Comparison of ENCODE assay signal across 19 cellular contexts in genomic region chr1:147613506-147613905, GRCh38. TPM values are rescaled to one million over a fixed set of nuclear protein-coding genes. Genes with fewer than 3 reads are reported as not detected.
DNase-seq lines count a peak whose midpoint lies in the region; ATAC-seq and TF ChIP-seq lines count a peak whose summit lies in the region.
"Had no signal": no experiment of that assay in that cellular context is flagged by ENCODE, and none has a peak within 500 bp of the region (broad histone marks: within the 10 kb centered on the region; RNA-seq: fewer than 3 reads in every experiment).

No MANE protein-coding gene starts in this region.

- DNase-seq in left ventricle myocardium inferior, result no peak
- no peak for DNase-seq in right cardiac atrium
- DNase-seq in NCI-H1105 treated with DMSO at 0.1 percent for 48 hours (lab: John Stamatoyannopoulos, UW), result peak; percentile 85
- no peak for DNase-seq in ureter (ENCODE audit: low spot score)
- DNase-seq in posterior cingulate gyrus, result no peak
- DNase-seq: activated CD4-positive, alpha-beta T cell treated with anti-CD3 and anti-CD28 coated beads, Interleukin-2, amount 50 U/mL, for 48 hours; activated T-cell treated with anti-CD3 and anti-CD28 coated beads, Interleukin-2, amount 50 U/mL, for 48 hours; cerebellar nuclear complex; heart right ventricle; HFFc6; kidney glomerular epithelial cell; NCI-H226; stimulated activated naive CD4-positive, alpha-beta T cell had no signal

- no peaks in the 10 kb centered on the region for H3K9me3 Mint-ChIP-seq in brain
- H3K9me3 Mint-ChIP-seq: HFFc6 had no signal

- peak overlapping the region in 3 of 5 experiments; percentile 73 to 82 (median 82) for H3K27ac Mint-ChIP-seq in brain
- H3K27ac Mint-ChIP-seq: B cell, HFFc6 had no signal

- no peaks in the 10 kb centered on the region for H3K27me3 Mint-ChIP-seq in brain
- H3K27me3 Mint-ChIP-seq: B cell had no signal

- no peak overlapping the region for H3K4me3 ChIP-seq in left ventricle myocardium inferior
- no peak overlapping the region for H3K4me3 ChIP-seq in right cardiac atrium (ENCODE audit: low read length)
- H3K4me3 ChIP-seq in skeletal muscle tissue (ENCODE audit: low read length in 3 of 3), result no peak overlapping the region
- H3K4me3 ChIP-seq: GM12878, heart right ventricle, smooth muscle cell had no signal

- H3K27ac ChIP-seq in left ventricle myocardium inferior (replicated peaks) (peak overlapping the region; percentile 4), right cardiac atrium (ENCODE audit: low read length) (no peak overlapping the region), skeletal muscle tissue (ENCODE audit: low read depth, low read length) (peak overlapping the region; percentile 80)
- H3K27ac ChIP-seq: heart right ventricle had no signal

- H3K36me3 ChIP-seq in left ventricle myocardium inferior (peaks cover 72% of the 10 kb centered on the region), skeletal muscle tissue (ENCODE audit: control insufficient read depth in 3 of 3, insufficient read depth in 3 of 3, low read length in 3 of 3) (peaks cover 4 to 36% (median 22%) of the 10 kb centered on the region in 3 donors)

- H3K27me3 ChIP-seq in left ventricle myocardium inferior (ENCODE audit: low read depth) (no peaks in the 10 kb centered on the region), right cardiac atrium (ENCODE audit: control insufficient read depth, insufficient read depth) (no peaks in the 10 kb centered on the region), skeletal muscle tissue (ENCODE audit: control insufficient read depth in 3 of 3, insufficient read depth in 3 of 3, low read length in 3 of 3) (no peaks in the 10 kb centered on the region)
- H3K27me3 ChIP-seq: heart right ventricle had no signal

- TF ChIP-seq CTCF in left ventricle myocardium inferior (IDR thresholded peaks at IDR 0.05; ENCODE audit: borderline replicate concordance) (no peak), brain (conservative IDR thresholded peaks at IDR 0.05) (no peak)

- peaks cover 44% of the 10 kb centered on the region for H3K4me1 Mint-ChIP-seq in brain

- intact Hi-C loops in left ventricle myocardium inferior (cut with micrococcal nuclease) (no loop called here), right cardiac atrium (cut with DNase I) (no loop called here), posterior cingulate gyrus (cut with DNase I) (no loop called here)

- H3K4me1 ChIP-seq in left ventricle myocardium inferior, result peaks cover 54% of the 10 kb centered on the region
- H3K4me1 ChIP-seq in right cardiac atrium (ENCODE audit: control insufficient read depth, insufficient read depth, low read length), result peaks cover 4% of the 10 kb centered on the region
- peaks cover 50 to 62% (median 54%) of the 10 kb centered on the region in 3 donors for H3K4me1 ChIP-seq in skeletal muscle tissue (ENCODE audit: control insufficient read depth in 3 of 3, insufficient read depth in 3 of 3, low read length in 3 of 3)

- H3K9me3 ChIP-seq in left ventricle myocardium inferior (replicated peaks) (no peaks in the 10 kb centered on the region), right cardiac atrium (ENCODE audit: control insufficient read depth, low read length) (no peaks in the 10 kb centered on the region), skeletal muscle tissue (ENCODE audit: control insufficient read depth in 3 of 3, low read length in 3 of 3) (no peaks in the 10 kb centered on the region)
- H3K9me3 ChIP-seq: heart right ventricle had no signal

- H3K4me3 Mint-ChIP-seq in brain, result no peak overlapping the region
- H3K4me3 Mint-ChIP-seq: B cell, HFFc6 had no signal

- ATAC-seq in right cardiac atrium (no peak), HG02973 (IDR thresholded peaks at IDR 0.05; ENCODE audit: unreplicated experiment) (no peak)
- ATAC-seq: GM12878 had no signal

- no peak overlapping the region for H3K9ac ChIP-seq in skeletal muscle tissue (ENCODE audit: low read depth in 1 of 3, low read length in 3 of 3)

- H3K36me3 Mint-ChIP-seq in brain, result peaks cover 71% of the 10 kb centered on the region

RNA-seq across cellular contexts. Expression of gene ACP6, which starts 56.8 kb away (rescaled TPM):
- total RNA-seq in left ventricle myocardium inferior (10.9 TPM), right cardiac atrium (10 to 100 TPM; 13.1 to 27.9 (median 17.4) TPM), skeletal muscle tissue (7.8 TPM), ureter (64.9 TPM)
- polyA plus RNA-seq in right cardiac atrium (13.6 TPM), brain (ENCODE audit: insufficient read depth, low read depth, low replicate concordance) (6.1 TPM)
